Comparison of ENCODE assay signal across 12 cellular contexts in the genomic region with DNA sequence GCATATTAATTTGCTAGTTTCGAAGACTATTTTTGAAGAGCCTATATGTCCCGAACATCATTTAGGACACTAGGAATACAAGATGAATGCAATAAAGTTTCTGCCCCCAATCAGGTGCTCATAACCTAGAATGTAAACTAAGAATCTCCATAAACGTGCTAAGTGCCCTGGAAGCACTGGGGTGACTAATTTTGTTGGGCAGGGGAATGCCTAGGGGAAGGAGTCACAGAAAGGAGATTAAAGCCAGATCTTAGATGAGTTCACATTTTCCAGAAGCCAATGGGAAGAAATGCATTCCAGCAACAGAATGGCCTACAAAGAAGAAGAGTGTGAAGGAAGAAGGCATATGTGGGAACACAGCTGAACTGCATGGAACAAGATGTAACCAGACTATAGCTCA. TPM values are rescaled to one million over a fixed set of nuclear protein-coding genes. Genes with fewer than 3 reads are reported as not detected.
DNase-seq lines count a peak whose midpoint lies in the region; ATAC-seq and TF ChIP-seq lines count a peak whose summit lies in the region.
"Had no signal": no experiment of that assay in that cellular context is flagged by ENCODE, and none has a peak within 500 bp of the region (broad histone marks: within the 10 kb centered on the region; RNA-seq: fewer than 3 reads in every experiment).

No MANE protein-coding gene starts in this region.

- no peak overlapping the region for H3K4me3 Mint-ChIP-seq in stimulated activated effector memory CD8-positive, alpha-beta T cell treated with anti-CD3 and anti-CD28 coated beads, Interleukin-12 subunit alpha, Interleukin-12 subunit beta, amount 100 ng/mL, for 72 hours
- H3K4me3 Mint-ChIP-seq: activated naive CD4-positive, alpha-beta T cell treated with anti-CD3 and anti-CD28 coated beads for 36 hours had no signal

- H3K36me3 Mint-ChIP-seq in stimulated activated effector memory CD8-positive, alpha-beta T cell treated with anti-CD3 and anti-CD28 coated beads, Interleukin-12 subunit alpha, Interleukin-12 subunit beta, amount 100 ng/mL, for 72 hours = peaks cover 100% of the 10 kb centered on the region

- intact Hi-C loops in colonic mucosa (cut with DNase I) = no loop called here

- TF ChIP-seq CTCF in colonic mucosa (IDR thresholded peaks at IDR 0.05) = no peak

- H3K36me3 ChIP-seq in colonic mucosa = peaks cover 26% of the 10 kb centered on the region

- H3K9ac ChIP-seq in colonic mucosa (ENCODE audit: low read depth in 2 of 2, low read length in 2 of 2) = no peak overlapping the region

- no peaks in the 10 kb centered on the region for H3K4me1 ChIP-seq in colonic mucosa

- no peaks in the 10 kb centered on the region for H3K9me3 Mint-ChIP-seq in stimulated activated effector memory CD8-positive, alpha-beta T cell treated with anti-CD3 and anti-CD28 coated beads, Interleukin-12 subunit alpha, Interleukin-12 subunit beta, amount 100 ng/mL, for 72 hours

- H3K9me3 ChIP-seq in colonic mucosa = no peaks in the 10 kb centered on the region

- DNase-seq in GM04504 (ENCODE audit: low read depth) (peak; percentile 62), T1000 (lab: John Stamatoyannopoulos, UW) (peak; percentile 31), fibroblast of the conjunctiva (ENCODE audit: low read depth) (peak; percentile 27), Kasumi-1 (lab: John Stamatoyannopoulos, UW) (no peak), colonic mucosa (no peak)
- DNase-seq in stimulated activated effector memory CD8-positive, alpha-beta T cell treated with anti-CD3 and anti-CD28 coated beads, Interleukin-12 subunit alpha, Interleukin-12 subunit beta, amount 100 ng/mL, for 72 hours (ENCODE audit: low spot score in 2 of 2) = no peak
- DNase-seq: activated naive CD4-positive, alpha-beta T cell treated with anti-CD3 and anti-CD28 coated beads for 36 hours; foreskin melanocyte; NCI-H1436; NCI-H524 had no signal

- no peaks in the 10 kb centered on the region for H3K27me3 ChIP-seq in colonic mucosa

- ATAC-seq in stimulated activated effector memory CD8-positive, alpha-beta T cell treated with anti-CD3 and anti-CD28 coated beads, Interleukin-12 subunit alpha, Interleukin-12 subunit beta, amount 100 ng/mL, for 72 hours = no peak
- no peak for ATAC-seq in GM19467 (IDR thresholded peaks at IDR 0.05; ENCODE audit: unreplicated experiment)
- ATAC-seq: GM12878 had no signal

- H3K27ac Mint-ChIP-seq in stimulated activated effector memory CD8-positive, alpha-beta T cell treated with anti-CD3 and anti-CD28 coated beads, Interleukin-12 subunit alpha, Interleukin-12 subunit beta, amount 100 ng/mL, for 72 hours = peak overlapping the region; percentile 72

- H3K4me3 ChIP-seq in colonic mucosa = no peak overlapping the region
- H3K4me3 ChIP-seq: GM12878 had no signal

- peaks cover 10% of the 10 kb centered on the region for H3K4me1 Mint-ChIP-seq in stimulated activated effector memory CD8-positive, alpha-beta T cell treated with anti-CD3 and anti-CD28 coated beads, Interleukin-12 subunit alpha, Interleukin-12 subunit beta, amount 100 ng/mL, for 72 hours

- H3K27ac ChIP-seq in colonic mucosa = no peak overlapping the region

RNA-seq across cellular contexts. Expression of gene SCYL3, which starts 19.5 kb away (rescaled TPM):
- total RNA-seq in colonic mucosa = 10 to 100 TPM; 11.6 to 15.8 TPM

Comparison
In these comparisons a context has a peak if more than half of its experiments do, and no peak if none do; other contexts are left out.
1. DNase-seq: peak in GM04504 (single experiment), T1000 (single experiment) and fibroblast of the conjunctiva (single experiment); none in stimulated activated effector memory CD8-positive, alpha-beta T cell treated with anti-CD3 and anti-CD28 coated beads, Interleukin-12 subunit alpha, Interleukin-12 subunit beta, amount 100 ng/mL, for 72 hours (0 of 2), Kasumi-1 (0 of 2) and colonic mucosa (single experiment).